Comparison of ENCODE assay signal across 19 cellular contexts in the genomic region with DNA sequence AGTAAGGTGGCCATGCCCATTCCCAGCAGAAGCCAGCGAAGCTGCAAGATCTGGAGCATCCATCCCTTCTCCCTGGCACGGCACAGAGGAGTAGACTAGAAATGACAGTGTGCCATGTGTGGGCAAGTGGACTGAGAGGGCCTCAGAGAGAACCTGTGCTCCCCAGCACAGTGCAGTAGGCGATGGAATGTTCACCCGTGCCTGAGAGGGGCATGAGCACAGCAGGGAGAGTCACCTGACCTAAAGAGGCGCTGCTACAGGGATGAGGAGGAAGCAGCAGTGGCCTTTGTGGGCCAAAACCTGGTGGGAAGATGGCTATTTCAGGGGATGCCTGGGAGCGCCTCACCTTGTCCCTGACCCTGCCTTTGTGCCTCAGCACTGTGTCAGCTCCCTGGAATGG.
"Had no signal": no experiment of that assay in that cellular context is flagged by ENCODE, and none has a peak within 500 bp of the region (broad histone marks: within the 10 kb centered on the region; RNA-seq: fewer than 3 reads in every experiment).

No MANE protein-coding gene starts in this region.

- H3K9me3 Mint-ChIP-seq: central memory CD8-positive, alpha-beta T cell; natural killer cell; T-cell had no signal

- H3K4me1 ChIP-seq: right atrium auricular region, testis had no signal

- H3K9me3 ChIP-seq: right atrium auricular region, stomach, testis had no signal

- H3K4me3 Mint-ChIP-seq: central memory CD8-positive, alpha-beta T cell; natural killer cell; T-cell had no signal

- H3K27me3 Mint-ChIP-seq: central memory CD8-positive, alpha-beta T cell; progenitor cell of endocrine pancreas; T-cell had no signal

- H3K27me3 ChIP-seq: brain microvascular endothelial cell, right atrium auricular region, stomach, testis had no signal

- H3K4me3 ChIP-seq: right atrium auricular region, stomach, testis had no signal

- ATAC-seq: activated CD4-positive, CD25-positive, alpha-beta regulatory T cell treated with anti-CD3 and anti-CD28 coated beads, Interleukin-2, amount 50 U/mL, for 24 hours; left lobe of liver; natural killer cell; T-cell had no signal

- H3K36me3 Mint-ChIP-seq: natural killer cell, T-cell had no signal

- H3K4me1 Mint-ChIP-seq: natural killer cell had no signal

- FAIRE-seq: small intestine had no signal

- H3K27ac Mint-ChIP-seq: natural killer cell, progenitor cell of endocrine pancreas, T-cell had no signal

- H3K36me3 ChIP-seq: brain microvascular endothelial cell, right atrium auricular region, stomach had no signal

- DNase-seq: activated CD4-positive, alpha-beta T cell treated with anti-CD3 and anti-CD28 coated beads, Interleukin-2, amount 50 U/mL, for 1 hour; activated naive CD4-positive, alpha-beta T cell; activated T-cell treated with anti-CD3 and anti-CD28 coated beads for 4 hours; anterior cingulate cortex; brain microvascular endothelial cell; effector memory CD4-positive, alpha-beta T cell; foreskin melanocyte; natural killer cell; occipital lobe; small intestine; stomach; T-cell; T-helper 9 cell; testis had no signal

- H3K27ac ChIP-seq: brain microvascular endothelial cell, right atrium auricular region, stomach, testis had no signal
